In the genomic region with DNA sequence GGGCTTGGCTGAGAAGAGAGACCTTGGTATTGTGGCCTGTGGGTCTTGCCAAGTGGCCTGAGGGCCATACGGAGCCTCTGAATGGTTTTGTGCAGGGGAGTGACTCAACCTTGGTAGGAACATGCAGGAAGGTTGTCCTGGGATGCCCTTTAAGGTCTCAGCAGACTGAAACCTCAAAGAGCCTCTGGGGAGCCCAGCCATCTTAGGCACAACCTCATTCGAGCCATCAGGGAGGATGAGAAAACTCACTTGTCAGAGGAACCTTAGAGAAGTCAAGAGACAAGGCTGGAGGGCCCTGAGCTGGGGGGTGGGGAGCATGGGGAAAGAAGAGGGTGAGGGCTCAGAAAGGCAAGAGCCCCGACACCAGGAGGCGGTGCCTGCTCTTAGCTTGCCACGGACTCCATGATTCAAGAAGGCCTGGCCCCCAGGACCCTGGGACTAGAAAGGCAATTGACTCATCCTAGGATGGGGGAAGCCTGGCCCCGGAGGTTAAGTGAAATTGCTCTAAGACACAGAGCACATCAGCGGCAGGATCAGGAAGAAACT, we compare ENCODE assay signal across 8 cellular contexts. TPM values are rescaled to one million over a fixed set of nuclear protein-coding genes. Genes with fewer than 3 reads are reported as not detected.
A peak's percentile ranks its signal among the peaks of the same experiment; 100 is the strongest.
DNase-seq lines count a peak whose midpoint lies in the region; ATAC-seq lines count a peak whose summit lies in the region.

No MANE protein-coding gene starts in this region.

- H3K9ac ChIP-seq in skeletal muscle tissue (ENCODE audit: low read depth in 1 of 3, low read length in 3 of 3): peak overlapping the region; percentile 45 to 73 (median 65)

- ATAC-seq in GM21390 (IDR thresholded peaks at IDR 0.05; ENCODE audit: unreplicated experiment) (peak; percentile 23), sciatic nerve (no peak), GM19395 (IDR thresholded peaks at IDR 0.05; ENCODE audit: unreplicated experiment) (no peak)
- ATAC-seq in activated T-cell treated with anti-CD3 and anti-CD28 coated beads, Interleukin-2, amount 50 U/mL, for 72 hours (replicated peaks in 1 of 2): peak in 1 of 2 donors; percentile 20

- H3K36me3 Mint-ChIP-seq in activated T-cell treated with anti-CD3 and anti-CD28 coated beads, Interleukin-2, amount 50 U/mL, for 72 hours (ENCODE audit: insufficient read depth in 2 of 2): no peaks in the 10 kb centered on the region

- no peaks in the 10 kb centered on the region for H3K36me3 ChIP-seq in skeletal muscle tissue (ENCODE audit: control insufficient read depth in 3 of 3, insufficient read depth in 3 of 3, low read length in 3 of 3)

- no peaks in the 10 kb centered on the region for H3K27me3 Mint-ChIP-seq in activated T-cell treated with anti-CD3 and anti-CD28 coated beads, Interleukin-2, amount 50 U/mL, for 72 hours (ENCODE audit: low read depth)

- peaks cover 63% of the 10 kb centered on the region for H3K4me1 Mint-ChIP-seq in activated T-cell treated with anti-CD3 and anti-CD28 coated beads, Interleukin-2, amount 50 U/mL, for 72 hours (ENCODE audit: low read depth)

- H3K4me3 ChIP-seq in skeletal muscle tissue (ENCODE audit: low read length in 3 of 3): peak overlapping the region; percentile 47 to 63 (median 56)

- H3K4me3 Mint-ChIP-seq in activated T-cell treated with anti-CD3 and anti-CD28 coated beads, Interleukin-2, amount 50 U/mL, for 72 hours: peak overlapping the region; percentile 85 to 92

- H3K27ac ChIP-seq in skeletal muscle tissue (ENCODE audit: low read depth, low read length): peak overlapping the region; percentile 82

- DNase-seq in ELF-1 (ENCODE audit: low read depth, low spot score): peak; percentile 67
- peak; percentile 43 for DNase-seq in HK-2 (ENCODE audit: unreplicated experiment)
- peak; percentile 46 to 48 for DNase-seq in activated T-cell treated with anti-CD3 and anti-CD28 coated beads, Interleukin-2, amount 50 U/mL, for 72 hours
- peak; percentile 51 for DNase-seq in glomerular visceral epithelial cell (ENCODE audit: extremely low spot score)
- DNase-seq in sciatic nerve (ENCODE audit: low spot score): no peak

- H3K27me3 ChIP-seq in skeletal muscle tissue (ENCODE audit: control insufficient read depth in 3 of 3, insufficient read depth in 3 of 3, low read length in 3 of 3): no peaks in the 10 kb centered on the region

- H3K9me3 Mint-ChIP-seq in activated T-cell treated with anti-CD3 and anti-CD28 coated beads, Interleukin-2, amount 50 U/mL, for 72 hours: no peaks in the 10 kb centered on the region

- no peaks in the 10 kb centered on the region for H3K9me3 ChIP-seq in skeletal muscle tissue (ENCODE audit: control insufficient read depth in 3 of 3, low read length in 3 of 3)

- intact Hi-C loops in sciatic nerve (cut with DNase I): no loop called here

- peak overlapping the region; percentile 51 for H3K27ac Mint-ChIP-seq in activated T-cell treated with anti-CD3 and anti-CD28 coated beads, Interleukin-2, amount 50 U/mL, for 72 hours

- H3K4me1 ChIP-seq in skeletal muscle tissue (ENCODE audit: control insufficient read depth in 3 of 3, insufficient read depth in 3 of 3, low read length in 3 of 3): peaks cover 31 to 36% (median 35%) of the 10 kb centered on the region in 3 donors

RNA-seq across cellular contexts. Expression of gene IFI6, which starts 13.0 kb away (rescaled TPM):
- total RNA-seq in activated T-cell treated with anti-CD3 and anti-CD28 coated beads, Interleukin-2, amount 50 U/mL, for 72 hours: 10 to 100 TPM; 19.3 to 56.1 TPM
- total RNA-seq in skeletal muscle tissue (90.8 TPM), sciatic nerve (45.9 TPM)

RNA-seq across cellular contexts. Expression of gene FGR, which starts 24.0 kb away (rescaled TPM):
- total RNA-seq in activated T-cell treated with anti-CD3 and anti-CD28 coated beads, Interleukin-2, amount 50 U/mL, for 72 hours: 1 to 10 TPM in 1 of 2 donors, under 1 TPM in 1; 0.62 to 2.1 TPM
- total RNA-seq in skeletal muscle tissue (2.6 TPM), sciatic nerve (15.3 TPM)

RNA-seq across cellular contexts. Expression of gene AHDC1, which starts 55.1 kb away (rescaled TPM):
- 1 to 10 TPM; 8.4 to 9.3 TPM for total RNA-seq in activated T-cell treated with anti-CD3 and anti-CD28 coated beads, Interleukin-2, amount 50 U/mL, for 72 hours
- total RNA-seq in skeletal muscle tissue: 19.8 TPM
- total RNA-seq in sciatic nerve: 61.9 TPM
